8 cellular contexts compared by ENCODE assay signal in genomic region chr22:41288245-41288946, GRCh38. TPM values are rescaled to one million over a fixed set of nuclear protein-coding genes. Genes with fewer than 3 reads are reported as not detected.
DNase-seq lines count a peak whose midpoint lies in the region; FAIRE-seq and TF ChIP-seq lines count a peak whose summit lies in the region.

No MANE protein-coding gene starts in this region.

- peak overlapping the region; percentile 84 for H3K27ac Mint-ChIP-seq in activated naive CD8-positive, alpha-beta T cell treated with anti-CD3 and anti-CD28 coated beads for 36 hours

- H3K4me1 ChIP-seq in tibial nerve = peaks cover 0 to 32% (median 7%) of the 10 kb centered on the region in 4 donors
- peaks cover 16% of the 10 kb centered on the region for H3K4me1 ChIP-seq in testis

- peak overlapping the region; percentile 42 for H3K4me3 Mint-ChIP-seq in activated naive CD8-positive, alpha-beta T cell treated with anti-CD3 and anti-CD28 coated beads for 36 hours

- no peak overlapping the region for H3K4me3 ChIP-seq in tibial nerve
- no peak overlapping the region for H3K4me3 ChIP-seq in testis

- 76 to 82% methylated on average over 9 of the region's 9 CpGs for whole genome bisulfite sequencing in tibial nerve, 2 donors
- 60 to 70% methylated on average over 9 of the region's 9 CpGs for WGBS in testis, 2 donors

- TF ChIP-seq EP300 in tibial nerve (IDR thresholded peaks at IDR 0.05) = peak in 1 of 2 donors; percentile 13

- H3K27ac ChIP-seq in tibial nerve (peak overlapping the region in 3 of 4 donors; percentile 45 to 59 (median 55)), testis (peak overlapping the region in 1 of 2 donors; percentile 2)

- H3K4me1 Mint-ChIP-seq in activated naive CD8-positive, alpha-beta T cell treated with anti-CD3 and anti-CD28 coated beads for 36 hours = peaks cover 17% of the 10 kb centered on the region

- H3K27me3 Mint-ChIP-seq in activated naive CD8-positive, alpha-beta T cell treated with anti-CD3 and anti-CD28 coated beads for 36 hours = no peaks in the 10 kb centered on the region

- H3K27me3 ChIP-seq in tibial nerve (no peaks in the 10 kb centered on the region), testis (no peaks in the 10 kb centered on the region)

- H3K9me3 Mint-ChIP-seq in activated naive CD8-positive, alpha-beta T cell treated with anti-CD3 and anti-CD28 coated beads for 36 hours = no peaks in the 10 kb centered on the region

- no peak for FAIRE-seq in HTR-8/SVneo (lab: Jason Lieb, UNC)

- TF ChIP-seq CTCF in tibial nerve (IDR thresholded peaks at IDR 0.05) (no peak), testis (IDR thresholded peaks at IDR 0.05) (no peak)

- TF ChIP-seq POLR2A in tibial nerve (IDR thresholded peaks at IDR 0.05) = no peak
- no peak for TF ChIP-seq POLR2A in testis (IDR thresholded peaks at IDR 0.05)

- intact Hi-C loops in testis (cut with DNase I; ENCODE audit: low total_unique reads) = no loop called here

- H3K9me3 ChIP-seq in tibial nerve (no peaks in the 10 kb centered on the region), testis (no peaks in the 10 kb centered on the region)

- peaks cover 0 to 15% (median 0%) of the 10 kb centered on the region in 3 donors for H3K36me3 ChIP-seq in tibial nerve
- H3K36me3 ChIP-seq in testis (ENCODE audit: low read depth, missing control alignments) = no peaks in the 10 kb centered on the region

- peaks cover 14% of the 10 kb centered on the region for H3K36me3 Mint-ChIP-seq in activated naive CD8-positive, alpha-beta T cell treated with anti-CD3 and anti-CD28 coated beads for 36 hours

- DNase-seq in AG20443 (ENCODE audit: low spot score) (peak; percentile 47), HTR-8/SVneo (ENCODE audit: insufficient read length, low spot score) (peak; percentile 68), islet precursor cell (peak; percentile 96), tibial nerve (ENCODE audit: low spot score in 2 of 2) (no peak), SKM-1 (lab: John Stamatoyannopoulos, UW; ENCODE audit: unreplicated experiment) (no peak), testis (no peak), NCI-H526 (lab: John Stamatoyannopoulos, UW) (no peak)
- DNase-seq in activated naive CD8-positive, alpha-beta T cell treated with anti-CD3 and anti-CD28 coated beads for 36 hours = no peak

RNA-seq across cellular contexts. Expression of gene RANGAP1, which starts 2.4 kb away (rescaled TPM):
- 100 to 1,000 TPM; 176 to 177 TPM for total RNA-seq in activated naive CD8-positive, alpha-beta T cell treated with anti-CD3 and anti-CD28 coated beads for 36 hours
- total RNA-seq in tibial nerve = 10 to 100 TPM; 42.0 to 78.7 (median 60.3) TPM
- total RNA-seq in testis = 100 to 1,000 TPM; 212 to 319 TPM
- polyA plus RNA-seq in testis (ENCODE audit: insufficient read depth, low read depth, low replicate concordance) = 277 TPM

RNA-seq across cellular contexts. Expression of gene ZC3H7B, which starts 12.9 kb away (rescaled TPM):
- total RNA-seq in activated naive CD8-positive, alpha-beta T cell treated with anti-CD3 and anti-CD28 coated beads for 36 hours = 10 to 100 TPM; 58.8 to 59.9 TPM
- 10 to 100 TPM; 45.0 to 74.9 (median 57.9) TPM for total RNA-seq in tibial nerve
- 10 to 100 TPM; 56.4 to 63.0 TPM for total RNA-seq in testis
- polyA plus RNA-seq in testis (ENCODE audit: insufficient read depth, low read depth, low replicate concordance) = 38.9 TPM

RNA-seq across cellular contexts. Expression of gene CHADL, which starts 47.7 kb away (rescaled TPM):
- under 1 TPM; 0.22 to 0.39 TPM for total RNA-seq in activated naive CD8-positive, alpha-beta T cell treated with anti-CD3 and anti-CD28 coated beads for 36 hours
- total RNA-seq in tibial nerve = 10 to 100 TPM; 25.3 to 32.0 (median 27.5) TPM
- total RNA-seq in testis = 10 to 100 TPM in 1 of 2 donors, 1 to 10 TPM in 1; 6.5 to 12.8 TPM
- polyA plus RNA-seq in testis (ENCODE audit: insufficient read depth, low read depth, low replicate concordance) = 9.1 TPM

Comparison
In these comparisons a context has a peak if more than half of its experiments do, and no peak if none do; other contexts are left out.
1. DNase-seq: peak in AG20443 (single experiment), HTR-8/SVneo (single experiment) and islet precursor cell (single experiment); none in activated naive CD8-positive, alpha-beta T cell treated with anti-CD3 and anti-CD28 coated beads for 36 hours (single experiment), tibial nerve (0 of 2), SKM-1 (single experiment), testis (single experiment) and NCI-H526 (0 of 2).
2. RNA of gene CHADL, which starts 47.7 kb away (total RNA-seq): 25.3 to 32.0 TPM in tibial nerve and 6.5 to 12.8 TPM in testis; 0.22 to 0.39 TPM in activated naive CD8-positive, alpha-beta T cell treated with anti-CD3 and anti-CD28 coated beads for 36 hours; every median in the first group is over 4 times any median in the second.